In the genomic region with DNA sequence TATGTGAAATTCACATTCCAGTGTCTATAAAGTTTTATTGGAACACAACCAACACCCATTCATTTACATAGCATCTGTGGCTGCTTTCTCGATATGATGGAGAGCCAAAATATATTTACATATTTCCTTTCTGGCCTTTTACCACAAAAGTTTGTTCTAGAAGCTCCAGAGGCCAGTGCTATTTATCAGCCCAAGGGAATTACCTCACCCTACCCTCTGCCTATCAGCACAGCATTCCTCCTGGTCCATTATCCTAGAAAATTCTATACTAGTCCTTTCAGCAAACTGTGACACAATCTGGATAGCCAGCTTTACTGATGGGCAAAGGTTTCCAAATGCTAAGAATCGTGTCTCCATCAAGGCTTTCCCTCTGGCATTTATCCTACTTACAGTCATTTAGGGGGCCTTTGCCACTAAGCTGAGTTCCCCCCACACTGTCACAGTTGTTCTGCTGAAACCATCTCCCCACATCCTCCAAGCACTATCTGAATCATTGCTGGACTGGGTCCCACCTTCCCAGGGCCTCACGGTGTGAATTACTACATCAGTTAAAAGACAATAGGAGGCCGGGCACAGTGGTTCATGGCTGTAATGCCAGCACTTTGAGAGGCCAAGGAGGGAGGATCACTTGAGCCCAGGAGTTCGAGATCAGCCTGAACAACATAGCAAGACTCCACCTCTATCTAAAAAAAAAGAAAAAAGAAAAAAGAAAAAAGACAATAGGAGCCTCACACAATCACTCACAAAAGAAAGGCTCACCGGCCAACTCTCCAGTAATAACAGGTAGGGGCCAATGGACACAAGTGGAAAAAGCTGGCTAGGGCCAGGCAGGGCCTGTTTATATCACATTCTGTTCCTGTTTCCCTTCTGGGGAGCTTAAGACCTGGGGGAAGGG, we compare ENCODE assay signal across 1 cellular context.
TF ChIP-seq lines count a peak whose summit lies in the region.

No MANE protein-coding gene starts in this region.

TF ChIP-seq in IMR-90, 13 proteins besides CTCF, POLR2A, EP300 and RAD21 (continued from another document):
- TF ChIP-seq BHLHE40 (IDR thresholded peaks at IDR 0.05; ENCODE audit: low read depth, low read length) (no peak), USF2 (IDR thresholded peaks at IDR 0.05; ENCODE audit: low read depth, low read length) (no peak), CEBPB (IDR thresholded peaks at IDR 0.05; ENCODE audit: low read depth, low read length) (peak; percentile 47), FOS (IDR thresholded peaks at IDR 0.05; ENCODE audit: low read depth, low read length) (no peak), RCOR1 (IDR thresholded peaks at IDR 0.05; ENCODE audit: insufficient replicate concordance, low read length) (peak; percentile 41), NFE2L2 (IDR thresholded peaks at IDR 0.05; ENCODE audit: low read depth, low read length) (no peak)
